Comparison of ENCODE assay signal across 38 cellular contexts in genomic region chr1:216555653-216556052, GRCh38.
"Had no signal": no experiment of that assay in that cellular context is flagged by ENCODE, and none has a peak within 500 bp of the region (broad histone marks: within the 10 kb centered on the region; RNA-seq: fewer than 3 reads in every experiment).

No MANE protein-coding gene starts in this region.

- H3K36me3 ChIP-seq: brain microvascular endothelial cell, breast epithelium had no signal

- H3K27ac Mint-ChIP-seq: activated CD4-positive, alpha-beta memory T cell treated with anti-CD3 and anti-CD28 coated beads, Interleukin-2, amount 10 ng/mL, durations not matched to agents 7 days and 5 days; activated CD4-positive, alpha-beta T cell treated with anti-CD3 and anti-CD28 coated beads for 36 hours; activated CD4-positive, alpha-beta T cell treated with anti-CD3 and anti-CD28 coated beads, Interleukin-2, amount 10 ng/mL, durations not matched to agents 7 days and 5 days; activated CD8-positive, alpha-beta memory T cell treated with anti-CD3 and anti-CD28 coated beads, Interleukin-2, amount 10 ng/mL, durations not matched to agents 7 days and 5 days; activated CD8-positive, alpha-beta T cell treated with anti-CD3 and anti-CD28 coated beads, Interleukin-2, amount 10 ng/mL, durations not matched to agents 7 days and 5 days; activated naive CD4-positive, alpha-beta T cell treated with anti-CD3 and anti-CD28 coated beads, Interleukin-2, amount 10 ng/mL, durations not matched to agents 7 days and 5 days; activated naive CD4-positive, alpha-beta T cell treated with anti-CD3 and anti-CD28 coated beads, Interleukin-2, amount 50 U/mL, for 24 hours; activated naive CD8-positive, alpha-beta T cell; activated naive CD8-positive, alpha-beta T cell treated with anti-CD3 and anti-CD28 coated beads, Interleukin-2, amount 10 ng/mL, durations not matched to agents 7 days and 5 days; activated naive CD8-positive, alpha-beta T cell treated with anti-CD3 and anti-CD28 coated beads, Interleukin-2, amount 50 U/mL, for 24 hours; activated T-cell treated with anti-CD3 and anti-CD28 coated beads, Interleukin-2, amount 50 U/mL, for 24 hours; activated T-helper 2 cell treated with anti-CD3 and anti-CD28 coated beads, Interferon-gamma antibody, Interleukin-2, Interleukin-4, amounts not matched to agents 10 μg/mL and 5 μg/mL and 100 μg/mL, durations not matched to agents 14 hours and 24 hours and 36 hours; T-helper 1 cell treated with Interleukin-12 subunit alpha and Interleukin-12 subunit beta and Interleukin-4 antibody, amounts not matched to agents 30 μg/mL and 1 μg/mL, for 36 hours; T-helper 2 cell treated with Interferon-gamma antibody and Interleukin-4, amounts not matched to agents 5 μg/mL and 100 μg/mL, for 36 hours; WTC11 had no signal

- H3K4me1 ChIP-seq: body of pancreas, breast epithelium had no signal

- H3K4me3 ChIP-seq: body of pancreas, breast epithelium had no signal

- FAIRE-seq: astrocyte, colon, TTC549 had no signal

- H3K9me3 Mint-ChIP-seq: activated CD4-positive, alpha-beta T cell treated with anti-CD3 and anti-CD28 coated beads, Interleukin-2, amount 10 ng/mL, durations not matched to agents 7 days and 5 days; activated naive CD4-positive, alpha-beta T cell treated with anti-CD3 and anti-CD28 coated beads, Interleukin-2, amount 10 ng/mL, durations not matched to agents 7 days and 5 days; activated naive CD4-positive, alpha-beta T cell treated with anti-CD3 and anti-CD28 coated beads, Interleukin-2, amount 50 U/mL, for 24 hours; activated naive CD8-positive, alpha-beta T cell treated with anti-CD3 and anti-CD28 coated beads, Interleukin-2, amount 10 ng/mL, durations not matched to agents 7 days and 5 days; activated naive CD8-positive, alpha-beta T cell treated with anti-CD3 and anti-CD28 coated beads, Interleukin-2, amount 50 U/mL, for 24 hours; activated T-helper 2 cell treated with anti-CD3 and anti-CD28 coated beads, Interferon-gamma antibody, Interleukin-2, Interleukin-4, amounts not matched to agents 10 μg/mL and 5 μg/mL and 100 μg/mL, durations not matched to agents 14 hours and 24 hours and 36 hours; T-helper 1 cell treated with Interleukin-12 subunit alpha and Interleukin-12 subunit beta and Interleukin-4 antibody, amounts not matched to agents 30 μg/mL and 1 μg/mL, for 36 hours; T-helper 2 cell treated with Interferon-gamma antibody and Interleukin-4, amounts not matched to agents 5 μg/mL and 100 μg/mL, for 36 hours; WTC11 had no signal

- H3K4me3 Mint-ChIP-seq: activated CD4-positive, alpha-beta memory T cell treated with anti-CD3 and anti-CD28 coated beads, Interleukin-2, amount 10 ng/mL, durations not matched to agents 7 days and 5 days; activated CD4-positive, alpha-beta T cell treated with anti-CD3 and anti-CD28 coated beads for 36 hours; activated CD4-positive, alpha-beta T cell treated with anti-CD3 and anti-CD28 coated beads, Interleukin-2, amount 10 ng/mL, durations not matched to agents 7 days and 5 days; activated CD8-positive, alpha-beta memory T cell treated with anti-CD3 and anti-CD28 coated beads, Interleukin-2, amount 10 ng/mL, durations not matched to agents 7 days and 5 days; activated CD8-positive, alpha-beta T cell treated with anti-CD3 and anti-CD28 coated beads, Interleukin-2, amount 10 ng/mL, durations not matched to agents 7 days and 5 days; activated naive CD4-positive, alpha-beta T cell treated with anti-CD3 and anti-CD28 coated beads, Interleukin-2, amount 10 ng/mL, durations not matched to agents 7 days and 5 days; activated naive CD4-positive, alpha-beta T cell treated with anti-CD3 and anti-CD28 coated beads, Interleukin-2, amount 50 U/mL, for 24 hours; activated naive CD8-positive, alpha-beta T cell; activated naive CD8-positive, alpha-beta T cell treated with anti-CD3 and anti-CD28 coated beads, Interleukin-2, amount 10 ng/mL, durations not matched to agents 7 days and 5 days; activated naive CD8-positive, alpha-beta T cell treated with anti-CD3 and anti-CD28 coated beads, Interleukin-2, amount 50 U/mL, for 24 hours; activated T-cell treated with anti-CD3 and anti-CD28 coated beads, Interleukin-2, amount 50 U/mL, for 24 hours; T-helper 1 cell treated with Interleukin-12 subunit alpha and Interleukin-12 subunit beta and Interleukin-4 antibody, amounts not matched to agents 30 μg/mL and 1 μg/mL, for 36 hours; T-helper 2 cell treated with Interferon-gamma antibody and Interleukin-4, amounts not matched to agents 5 μg/mL and 100 μg/mL, for 36 hours; WTC11 had no signal

- H3K27ac ChIP-seq: body of pancreas, brain microvascular endothelial cell, breast epithelium, VCaP had no signal

- H3K27me3 Mint-ChIP-seq: activated CD4-positive, alpha-beta memory T cell treated with anti-CD3 and anti-CD28 coated beads, Interleukin-2, amount 10 ng/mL, durations not matched to agents 7 days and 5 days; activated CD4-positive, alpha-beta T cell treated with anti-CD3 and anti-CD28 coated beads for 36 hours; activated CD4-positive, alpha-beta T cell treated with anti-CD3 and anti-CD28 coated beads, Interleukin-2, amount 10 ng/mL, durations not matched to agents 7 days and 5 days; activated CD8-positive, alpha-beta memory T cell treated with anti-CD3 and anti-CD28 coated beads, Interleukin-2, amount 10 ng/mL, durations not matched to agents 7 days and 5 days; activated naive CD4-positive, alpha-beta T cell treated with anti-CD3 and anti-CD28 coated beads, Interleukin-2, amount 10 ng/mL, durations not matched to agents 7 days and 5 days; activated naive CD4-positive, alpha-beta T cell treated with anti-CD3 and anti-CD28 coated beads, Interleukin-2, amount 50 U/mL, for 24 hours; activated naive CD8-positive, alpha-beta T cell; activated naive CD8-positive, alpha-beta T cell treated with anti-CD3 and anti-CD28 coated beads, Interleukin-2, amount 10 ng/mL, durations not matched to agents 7 days and 5 days; activated naive CD8-positive, alpha-beta T cell treated with anti-CD3 and anti-CD28 coated beads, Interleukin-2, amount 50 U/mL, for 24 hours; activated T-cell treated with anti-CD3 and anti-CD28 coated beads, Interleukin-2, amount 50 U/mL, for 24 hours had no signal

- H3K36me3 Mint-ChIP-seq: activated CD8-positive, alpha-beta memory T cell treated with anti-CD3 and anti-CD28 coated beads, Interleukin-2, amount 10 ng/mL, durations not matched to agents 7 days and 5 days; activated naive CD4-positive, alpha-beta T cell treated with anti-CD3 and anti-CD28 coated beads, Interleukin-2, amount 10 ng/mL, durations not matched to agents 7 days and 5 days; activated naive CD4-positive, alpha-beta T cell treated with anti-CD3 and anti-CD28 coated beads, Interleukin-2, amount 50 U/mL, for 24 hours; activated naive CD8-positive, alpha-beta T cell; activated naive CD8-positive, alpha-beta T cell treated with anti-CD3 and anti-CD28 coated beads, Interleukin-2, amount 10 ng/mL, durations not matched to agents 7 days and 5 days; WTC11 had no signal

- H3K9me3 ChIP-seq: body of pancreas, breast epithelium had no signal

- DNase-seq: activated CD4-positive, alpha-beta memory T cell treated with anti-CD3 and anti-CD28 coated beads, Interleukin-2, amount 10 ng/mL, durations not matched to agents 7 days and 5 days; activated CD4-positive, alpha-beta T cell treated with anti-CD3 and anti-CD28 coated beads for 1 hour; activated CD4-positive, alpha-beta T cell treated with anti-CD3 and anti-CD28 coated beads for 36 hours; activated CD4-positive, alpha-beta T cell treated with anti-CD3 and anti-CD28 coated beads for 48 hours; activated CD4-positive, alpha-beta T cell treated with anti-CD3 and anti-CD28 coated beads, Interleukin-2, amount 10 ng/mL, durations not matched to agents 7 days and 5 days; activated CD4-positive, alpha-beta T cell treated with anti-CD3 and anti-CD28 coated beads, Interleukin-2, amount 50 U/mL, for 48 hours; activated CD4-positive, CD25-positive, alpha-beta regulatory T cell; activated CD8-positive, alpha-beta memory T cell treated with anti-CD3 and anti-CD28 coated beads for 24 hours; activated CD8-positive, alpha-beta memory T cell treated with anti-CD3 and anti-CD28 coated beads, Interleukin-2, amount 10 ng/mL, durations not matched to agents 7 days and 5 days; activated CD8-positive, alpha-beta memory T cell treated with anti-CD3 and anti-CD28 coated beads, Interleukin-2, amount 50 U/mL, for 48 hours; activated CD8-positive, alpha-beta T cell treated with anti-CD3 and anti-CD28 coated beads, Interleukin-2, amount 10 ng/mL, durations not matched to agents 7 days and 5 days; activated effector memory CD4-positive, alpha-beta T cell treated with Interleukin-2 at 50 U/mL for 16 hours; activated gamma-delta T cell; activated naive CD4-positive, alpha-beta T cell treated with anti-CD3 and anti-CD28 coated beads, Interleukin-2, amount 10 ng/mL, durations not matched to agents 7 days and 5 days; activated naive CD4-positive, alpha-beta T cell treated with Interleukin-2 at 50 U/mL for 16 hours; activated naive CD8-positive, alpha-beta T cell treated with anti-CD3 and anti-CD28 coated beads, Interleukin-2, amount 10 ng/mL, durations not matched to agents 7 days and 5 days; activated naive CD8-positive, alpha-beta T cell treated with anti-CD3 and anti-CD28 coated beads, Interleukin-2, amount 50 U/mL, for 24 hours; activated T-cell treated with anti-CD3 and anti-CD28 coated beads, Interleukin-2, amount 50 U/mL, for 24 hours; activated T-cell treated with anti-CD3 and anti-CD28 coated beads, Interleukin-2, amount 50 U/mL, for 48 hours; amygdala; aorta; body of pancreas; brain microvascular endothelial cell; central memory CD4-positive, alpha-beta T cell; T-helper 2 cell; T-helper 9 cell had no signal

- H3K27me3 ChIP-seq: body of pancreas, brain microvascular endothelial cell, breast epithelium had no signal

- ATAC-seq: activated CD4-positive, alpha-beta T cell treated with anti-CD3 and anti-CD28 coated beads for 36 hours; activated CD4-positive, CD25-positive, alpha-beta regulatory T cell treated with anti-CD3 and anti-CD28 coated beads, Interleukin-2, amount 50 U/mL, for 24 hours; activated CD8-positive, alpha-beta memory T cell treated with anti-CD3 and anti-CD28 coated beads, Interleukin-2, amount 10 ng/mL, durations not matched to agents 7 days and 5 days; activated CD8-positive, alpha-beta T cell treated with anti-CD3 and anti-CD28 coated beads, Interleukin-2, amount 10 ng/mL, durations not matched to agents 7 days and 5 days; activated naive CD8-positive, alpha-beta T cell treated with anti-CD3 and anti-CD28 coated beads, Interleukin-2, amount 50 U/mL, for 24 hours; body of pancreas; WTC11 had no signal

- H3K4me1 Mint-ChIP-seq: activated CD4-positive, alpha-beta memory T cell treated with anti-CD3 and anti-CD28 coated beads, Interleukin-2, amount 10 ng/mL, durations not matched to agents 7 days and 5 days; activated CD4-positive, alpha-beta T cell treated with anti-CD3 and anti-CD28 coated beads for 36 hours; activated CD4-positive, alpha-beta T cell treated with anti-CD3 and anti-CD28 coated beads, Interleukin-2, amount 10 ng/mL, durations not matched to agents 7 days and 5 days; activated CD8-positive, alpha-beta memory T cell treated with anti-CD3 and anti-CD28 coated beads, Interleukin-2, amount 10 ng/mL, durations not matched to agents 7 days and 5 days; activated naive CD4-positive, alpha-beta T cell treated with anti-CD3 and anti-CD28 coated beads, Interleukin-2, amount 10 ng/mL, durations not matched to agents 7 days and 5 days; activated naive CD4-positive, alpha-beta T cell treated with anti-CD3 and anti-CD28 coated beads, Interleukin-2, amount 50 U/mL, for 24 hours; activated naive CD8-positive, alpha-beta T cell treated with anti-CD3 and anti-CD28 coated beads, Interleukin-2, amount 10 ng/mL, durations not matched to agents 7 days and 5 days; activated naive CD8-positive, alpha-beta T cell treated with anti-CD3 and anti-CD28 coated beads, Interleukin-2, amount 50 U/mL, for 24 hours had no signal
